ENCODE assay signal across 21 cellular contexts in the genomic region with DNA sequence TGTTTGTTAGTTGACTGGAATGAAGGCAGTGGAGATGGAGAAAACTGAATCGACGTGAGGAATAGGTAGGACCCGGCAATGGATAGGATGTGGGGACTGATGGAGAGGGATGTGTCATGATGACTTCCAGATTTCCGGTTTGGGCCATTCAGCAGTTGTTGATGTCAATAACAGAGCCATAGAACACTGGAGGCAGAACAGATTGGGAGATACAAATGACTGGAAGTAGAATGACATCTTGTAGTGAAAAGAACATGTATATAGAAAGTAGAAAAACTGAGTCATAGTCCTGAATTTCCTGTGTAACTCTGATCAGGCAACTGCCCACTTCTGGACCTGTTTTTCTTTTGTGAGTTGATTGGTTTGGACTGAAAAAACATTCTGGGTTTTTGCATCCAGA. TPM values are rescaled to one million over a fixed set of nuclear protein-coding genes. Genes with fewer than 3 reads are reported as not detected.
A peak's percentile ranks its signal among the peaks of the same experiment; 100 is the strongest.
DNase-seq lines count a peak whose midpoint lies in the region; ATAC-seq and TF ChIP-seq lines count a peak whose summit lies in the region.
"Had no signal": no experiment of that assay in that cellular context is flagged by ENCODE, and none has a peak within 500 bp of the region (broad histone marks: within the 10 kb centered on the region; RNA-seq: fewer than 3 reads in every experiment).

No MANE protein-coding gene starts in this region.

- no peaks in the 10 kb centered on the region for H3K9me3 ChIP-seq in BE2C
- H3K9me3 ChIP-seq in GM23248 (ENCODE audit: low read depth): no peaks in the 10 kb centered on the region
- H3K9me3 ChIP-seq: A549 had no signal

- peaks cover 3% of the 10 kb centered on the region for H3K27me3 Mint-ChIP-seq in activated T-helper 2 cell treated with anti-CD3 and anti-CD28 coated beads, Interferon-gamma antibody, Interleukin-2, Interleukin-4, amounts not matched to agents 10 μg/mL and 5 μg/mL and 100 μg/mL, durations not matched to agents 14 hours and 24 hours and 36 hours (ENCODE audit: low read depth)

- ATAC-seq in HG03039 (IDR thresholded peaks at IDR 0.05; ENCODE audit: unreplicated experiment): no peak
- ATAC-seq in HG02870 (IDR thresholded peaks at IDR 0.05; ENCODE audit: unreplicated experiment): no peak
- ATAC-seq: A549; CD8-positive, alpha-beta T cell; HCT116 had no signal

- H3K36me3 ChIP-seq in BE2C (no peaks in the 10 kb centered on the region), GM23248 (ENCODE audit: low read depth) (no peaks in the 10 kb centered on the region)

- H3K36me3 Mint-ChIP-seq in activated T-helper 2 cell treated with anti-CD3 and anti-CD28 coated beads, Interferon-gamma antibody, Interleukin-2, Interleukin-4, amounts not matched to agents 10 μg/mL and 5 μg/mL and 100 μg/mL, durations not matched to agents 14 hours and 24 hours and 36 hours (ENCODE audit: low read depth): no peaks in the 10 kb centered on the region
- H3K36me3 Mint-ChIP-seq: CD8-positive, alpha-beta T cell had no signal

- H2AFZ ChIP-seq in GM23248: no peak overlapping the region

- WGBS in GM23248 (ENCODE audit: low coverage in 1 of 2, low lambda C conversion rate in 2 of 2, missing lambda C conversion rate in 2 of 2), 2 experiments: 2 to 6% methylated on average over 4 of the region's 4 CpGs

- DNase-seq in BE2C (peak; percentile 60), GM23248 (peak; percentile 7), SK-N-DZ (ENCODE audit: low spot score) (peak; percentile 34), germinal center (ENCODE audit: low spot score) (no peak)
- no peak for DNase-seq in activated T-helper 2 cell treated with anti-CD3 and anti-CD28 coated beads, Interferon-gamma antibody, Interleukin-2, Interleukin-4, amounts not matched to agents 10 μg/mL and 5 μg/mL and 100 μg/mL, durations not matched to agents 14 hours and 24 hours and 36 hours (ENCODE audit: low spot score)
- no peak for DNase-seq in activated CD4-positive, alpha-beta T cell treated with anti-CD3 and anti-CD28 coated beads, Interleukin-2, amount 50 U/mL, for 4 hours
- DNase-seq: CD8-positive, alpha-beta T cell; DMS 273 treated with DMSO at 0.1 percent for 48 hours; DMS79; MM.1S; NCI-H2029; NCI-H446 treated with DMSO at 0.1 percent for 48 hours; NCI-H69; SHP77 had no signal

- no peak for TF ChIP-seq CTCF in BE2C (IDR thresholded peaks at IDR 0.05; ENCODE audit: low read depth, low read length)

- intact Hi-C loops in activated T-helper 2 cell treated with anti-CD3 and anti-CD28 coated beads, Interferon-gamma antibody, Interleukin-2, Interleukin-4, amounts not matched to agents 10 μg/mL and 5 μg/mL and 100 μg/mL, durations not matched to agents 14 hours and 24 hours and 36 hours (cut with micrococcal nuclease): no loop called here

- H3F3A ChIP-seq in GM23248 (ENCODE audit: insufficient read depth): no peaks in the 10 kb centered on the region

- no peaks in the 10 kb centered on the region for H3K27me3 ChIP-seq in BE2C
- no peaks in the 10 kb centered on the region for H3K27me3 ChIP-seq in GM23248 (replicated peaks; ENCODE audit: insufficient read depth)

- H3K9me2 ChIP-seq in GM23248 (ENCODE audit: insufficient read depth): no peaks in the 10 kb centered on the region

- in situ Hi-C loops in GM23248 (cut with MboI): loop anchor here (25.0 kb wide), 1 partner anchor 1044 kb away; no protein-coding TSS in a partner anchor

- H3K27ac ChIP-seq in GM23248: no peak overlapping the region
- H3K27ac ChIP-seq: A549, C4-2B, HL-60, RWPE1 had no signal

- no peak overlapping the region for H3K4me3 ChIP-seq in BE2C (ENCODE audit: low read depth, low read length)
- no peak overlapping the region for H3K4me3 ChIP-seq in GM23248
- H3K4me3 ChIP-seq: A549 had no signal

- H3K9me3 Mint-ChIP-seq in activated T-helper 2 cell treated with anti-CD3 and anti-CD28 coated beads, Interferon-gamma antibody, Interleukin-2, Interleukin-4, amounts not matched to agents 10 μg/mL and 5 μg/mL and 100 μg/mL, durations not matched to agents 14 hours and 24 hours and 36 hours: no peaks in the 10 kb centered on the region
- H3K9me3 Mint-ChIP-seq: CD8-positive, alpha-beta T cell had no signal

- H3K4me1 Mint-ChIP-seq in activated T-helper 2 cell treated with anti-CD3 and anti-CD28 coated beads, Interferon-gamma antibody, Interleukin-2, Interleukin-4, amounts not matched to agents 10 μg/mL and 5 μg/mL and 100 μg/mL, durations not matched to agents 14 hours and 24 hours and 36 hours (ENCODE audit: low read depth): peaks cover 7% of the 10 kb centered on the region

- no peaks in the 10 kb centered on the region for H4K20me1 ChIP-seq in GM23248 (ENCODE audit: insufficient read depth)

- no peaks in the 10 kb centered on the region for H3K79me2 ChIP-seq in GM23248 (ENCODE audit: insufficient read depth)

- no peak overlapping the region for H3K4me2 ChIP-seq in GM23248 (ENCODE audit: unreplicated experiment)
- H3K4me2 ChIP-seq: A549 had no signal

- H3K27ac Mint-ChIP-seq in activated T-helper 2 cell treated with anti-CD3 and anti-CD28 coated beads, Interferon-gamma antibody, Interleukin-2, Interleukin-4, amounts not matched to agents 10 μg/mL and 5 μg/mL and 100 μg/mL, durations not matched to agents 14 hours and 24 hours and 36 hours: peak overlapping the region; percentile 29
- H3K27ac Mint-ChIP-seq: CD8-positive, alpha-beta T cell had no signal

- H3K4me1 ChIP-seq in BE2C (peaks cover 9% of the 10 kb centered on the region), GM23248 (ENCODE audit: insufficient read depth) (no peaks in the 10 kb centered on the region)
- H3K4me1 ChIP-seq: A549 had no signal

- H3K9ac ChIP-seq in GM23248: no peak overlapping the region

- no peak overlapping the region for H3K4me3 Mint-ChIP-seq in activated T-helper 2 cell treated with anti-CD3 and anti-CD28 coated beads, Interferon-gamma antibody, Interleukin-2, Interleukin-4, amounts not matched to agents 10 μg/mL and 5 μg/mL and 100 μg/mL, durations not matched to agents 14 hours and 24 hours and 36 hours (ENCODE audit: low read depth)
- H3K4me3 Mint-ChIP-seq: CD8-positive, alpha-beta T cell had no signal

RNA-seq across cellular contexts. Expression of gene CETN2, which starts 24.5 kb away (rescaled TPM):
- polyA plus RNA-seq in BE2C (2012; ENCODE audit: insufficient read depth, insufficient read length, low read depth): 22.0 TPM
- 51.7 and 73.7 TPM in 2 replicates for total RNA-seq in GM23248 (2014; rRNA removed; shearing (Covaris generic))
- 72.0 and 74.5 TPM in 2 replicates for polyA plus RNA-seq in GM23248 (2016; fragmentation: Nextera tagmentation; extraction: Ambion mirVana)
- polyA plus RNA-seq in SK-N-DZ (2014; cell fraction: cytosol; rRNA removed): 43.7 and 47.1 TPM in 2 replicates
- polyA plus RNA-seq in SK-N-DZ (2014; cell fraction: nucleus; rRNA removed): 21.0 and 23.0 TPM in 2 replicates
- 9.9 and 11.3 TPM in 2 replicates for total RNA-seq in activated T-helper 2 cell treated with anti-CD3 and anti-CD28 coated beads, Interferon-gamma antibody, Interleukin-2, Interleukin-4, amounts not matched to agents 10 μg/mL and 5 μg/mL and 100 μg/mL, durations not matched to agents 14 hours and 24 hours and 36 hours

RNA-seq across cellular contexts. Expression of gene NSDHL, which starts 24.8 kb away (rescaled TPM):
- polyA plus RNA-seq in BE2C (2012; ENCODE audit: insufficient read depth, insufficient read length, low read depth): 45.3 TPM
- 8.3 and 11.2 TPM in 2 replicates for total RNA-seq in GM23248 (2014; rRNA removed; shearing (Covaris generic))
- polyA plus RNA-seq in GM23248 (2016; fragmentation: Nextera tagmentation; extraction: Ambion mirVana): 24.0 and 25.2 TPM in 2 replicates
- 18.6 and 25.1 TPM in 2 replicates for polyA plus RNA-seq in SK-N-DZ (2014; cell fraction: cytosol; rRNA removed)
- 7.3 and 9.3 TPM in 2 replicates for polyA plus RNA-seq in SK-N-DZ (2014; cell fraction: nucleus; rRNA removed)
- 25.9 and 26.7 TPM in 2 replicates for total RNA-seq in activated T-helper 2 cell treated with anti-CD3 and anti-CD28 coated beads, Interferon-gamma antibody, Interleukin-2, Interleukin-4, amounts not matched to agents 10 μg/mL and 5 μg/mL and 100 μg/mL, durations not matched to agents 14 hours and 24 hours and 36 hours

RNA-seq across cellular contexts. Expression of gene MAGEA6, which starts 36.5 kb away (rescaled TPM):
- polyA plus RNA-seq in BE2C (2012; ENCODE audit: insufficient read depth, insufficient read length, low read depth): 1.4 TPM
- total RNA-seq in GM23248 (2014; rRNA removed; shearing (Covaris generic)): not detected in 2 replicates
- not detected in 2 replicates for polyA plus RNA-seq in GM23248 (2016; fragmentation: Nextera tagmentation; extraction: Ambion mirVana)
- 90.0 and 91.3 TPM in 2 replicates for polyA plus RNA-seq in SK-N-DZ (2014; cell fraction: cytosol; rRNA removed)
- 43.0 and 53.0 TPM in 2 replicates for polyA plus RNA-seq in SK-N-DZ (2014; cell fraction: nucleus; rRNA removed)
- not detected in 2 replicates for total RNA-seq in activated T-helper 2 cell treated with anti-CD3 and anti-CD28 coated beads, Interferon-gamma antibody, Interleukin-2, Interleukin-4, amounts not matched to agents 10 μg/mL and 5 μg/mL and 100 μg/mL, durations not matched to agents 14 hours and 24 hours and 36 hours
- total RNA-seq: CD8-positive, alpha-beta T cell had no signal

RNA-seq across cellular contexts. Expression of gene CSAG3, which starts 47.0 kb away (rescaled TPM):
- polyA plus RNA-seq in BE2C (2012; ENCODE audit: insufficient read depth, insufficient read length, low read depth): 1.7 TPM
- not detected in 2 replicates for total RNA-seq in GM23248 (2014; rRNA removed; shearing (Covaris generic))
- polyA plus RNA-seq in GM23248 (2016; fragmentation: Nextera tagmentation; extraction: Ambion mirVana): not detected in 2 replicates
- 5.1 and 6.9 TPM in 2 replicates for polyA plus RNA-seq in SK-N-DZ (2014; cell fraction: cytosol; rRNA removed)
- polyA plus RNA-seq in SK-N-DZ (2014; cell fraction: nucleus; rRNA removed): 23.7 and 58.5 TPM in 2 replicates
- total RNA-seq in activated T-helper 2 cell treated with anti-CD3 and anti-CD28 coated beads, Interferon-gamma antibody, Interleukin-2, Interleukin-4, amounts not matched to agents 10 μg/mL and 5 μg/mL and 100 μg/mL, durations not matched to agents 14 hours and 24 hours and 36 hours: not detected in 2 replicates
- total RNA-seq: CD8-positive, alpha-beta T cell had no signal

RNA-seq across cellular contexts. Expression of gene MAGEA2, which starts 52.4 kb away (rescaled TPM):
- 3.8 TPM for polyA plus RNA-seq in BE2C (2012; ENCODE audit: insufficient read depth, insufficient read length, low read depth)
- not detected in 2 replicates for total RNA-seq in GM23248 (2014; rRNA removed; shearing (Covaris generic))
- polyA plus RNA-seq in GM23248 (2016; fragmentation: Nextera tagmentation; extraction: Ambion mirVana): not detected in 2 replicates
- polyA plus RNA-seq in SK-N-DZ (2014; cell fraction: cytosol; rRNA removed): 36.2 and 41.3 TPM in 2 replicates
- 21.1 and 34.6 TPM in 2 replicates for polyA plus RNA-seq in SK-N-DZ (2014; cell fraction: nucleus; rRNA removed)
- not detected in 2 replicates for total RNA-seq in activated T-helper 2 cell treated with anti-CD3 and anti-CD28 coated beads, Interferon-gamma antibody, Interleukin-2, Interleukin-4, amounts not matched to agents 10 μg/mL and 5 μg/mL and 100 μg/mL, durations not matched to agents 14 hours and 24 hours and 36 hours
- total RNA-seq: CD8-positive, alpha-beta T cell had no signal

Comparison
In these comparisons a context has a peak if more than half of its experiments do, and no peak if none do; other contexts are left out.
1. DNase-seq: peak in BE2C (single experiment), GM23248 (single experiment) and SK-N-DZ (single experiment); none in activated T-helper 2 cell treated with anti-CD3 and anti-CD28 coated beads, Interferon-gamma antibody, Interleukin-2, Interleukin-4, amounts not matched to agents 10 μg/mL and 5 μg/mL and 100 μg/mL, durations not matched to agents 14 hours and 24 hours and 36 hours (single experiment), activated CD4-positive, alpha-beta T cell treated with anti-CD3 and anti-CD28 coated beads, Interleukin-2, amount 50 U/mL, for 4 hours (0 of 2) and germinal center (single experiment).